1 cellular context compared by ENCODE assay signal in genomic region chr2:54388093-54388492, GRCh38.
TF ChIP-seq lines count a peak whose summit lies in the region.

No MANE protein-coding gene starts in this region.

TF ChIP-seq in H1, 55 proteins besides CTCF, POLR2A, EP300 and RAD21:
- no peak for TF ChIP-seq EZH2 (IDR thresholded peaks at IDR 0.05; ENCODE audit: low read depth, low read length, severe bottlenecking)
- no peak for TF ChIP-seq BRCA1 (IDR thresholded peaks at IDR 0.05; ENCODE audit: low read depth, low read length)
- no peak for TF ChIP-seq HDAC6 (IDR thresholded peaks at IDR 0.05; ENCODE audit: low read depth, low read length)
- no peak for TF ChIP-seq KDM1A (IDR thresholded peaks at IDR 0.05; ENCODE audit: borderline replicate concordance, low read length)
- TF ChIP-seq CTBP2 (IDR thresholded peaks at IDR 0.05; ENCODE audit: borderline replicate concordance, insufficient read depth, insufficient read length, low read length) = no peak
- TF ChIP-seq ATF2 (IDR thresholded peaks at IDR 0.05; ENCODE audit: low read length) = no peak
- no peak for TF ChIP-seq NANOG (IDR thresholded peaks at IDR 0.05; ENCODE audit: insufficient read depth, low read depth, low read length, poor library complexity, severe bottlenecking)
- TF ChIP-seq SP2 (IDR thresholded peaks at IDR 0.05; ENCODE audit: low read length) = no peak
- no peak for TF ChIP-seq TBP (IDR thresholded peaks at IDR 0.05; ENCODE audit: low read depth, low read length)
- TF ChIP-seq CBX5 (IDR thresholded peaks at IDR 0.05; ENCODE audit: low read depth, low read length) = no peak
- TF ChIP-seq RXRA (IDR thresholded peaks at IDR 0.05; ENCODE audit: insufficient read depth, low read depth, low read length) = no peak
- no peak for TF ChIP-seq SIRT6 (IDR thresholded peaks at IDR 0.05; ENCODE audit: low read length)
- TF ChIP-seq, protein P1, sequence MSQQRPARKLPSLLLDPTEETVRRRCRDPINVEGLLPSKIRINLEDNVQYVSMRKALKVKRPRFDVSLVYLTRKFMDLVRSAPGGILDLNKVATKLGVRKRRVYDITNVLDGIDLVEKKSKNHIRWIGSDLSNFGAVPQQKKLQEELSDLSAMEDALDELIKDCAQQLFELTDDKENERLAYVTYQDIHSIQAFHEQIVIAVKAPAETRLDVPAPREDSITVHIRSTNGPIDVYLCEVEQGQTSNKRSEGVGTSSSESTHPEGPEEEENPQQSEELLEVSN (IDR thresholded peaks at IDR 0.05) = no peak
- TF ChIP-seq SUZ12 (IDR thresholded peaks at IDR 0.05; ENCODE audit: low read length) = no peak
